Comparison of ENCODE assay signal across 1 cellular context in the genomic region with DNA sequence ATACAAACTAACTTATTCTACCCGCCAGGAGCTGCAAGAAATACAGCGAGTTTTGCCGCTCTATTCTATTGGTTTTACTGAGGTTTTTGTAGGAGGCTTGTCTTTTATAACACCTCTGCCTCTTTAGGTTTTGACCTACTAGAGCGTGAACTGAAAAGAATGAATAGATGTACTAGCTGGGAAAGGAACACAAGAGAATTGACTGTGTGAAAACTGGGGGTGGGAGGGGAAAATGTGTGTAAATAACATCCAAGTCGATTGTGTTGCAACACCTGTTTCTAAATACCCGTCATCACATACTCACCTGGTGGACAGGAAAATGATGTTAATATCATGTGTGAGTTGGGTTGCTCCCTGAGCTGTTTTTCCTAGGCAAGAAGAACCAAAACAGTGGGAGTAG.
TF ChIP-seq lines count a peak whose summit lies in the region.

No MANE protein-coding gene starts in this region.

TF ChIP-seq in GM12878, 131 proteins besides CTCF, POLR2A, EP300 and RAD21:
- TF ChIP-seq ZNF217 (IDR thresholded peaks at IDR 0.05) (no peak), POU2F2 (IDR thresholded peaks at IDR 0.05; ENCODE audit: borderline replicate concordance, low read depth, low read length) (no peak), ESRRA (IDR thresholded peaks at IDR 0.05; ENCODE audit: low read length) (no peak), SMARCA5 (IDR thresholded peaks at IDR 0.05) (no peak), JUNB (IDR thresholded peaks at IDR 0.05) (no peak), IKZF1 (conservative IDR thresholded peaks at IDR 0.05) (peak; percentile 45; the same call in 1 of the 2 replicates), PKNOX1 (IDR thresholded peaks at IDR 0.05) (no peak), ETV6 (conservative IDR thresholded peaks at IDR 0.05 in 1 of 2, IDR thresholded peaks at IDR 0.05 in 1 of 2; ENCODE audit: borderline replicate concordance in 1 of 2, low read depth in 1 of 2) (no peak), NR2F1 (conservative IDR thresholded peaks at IDR 0.05) (no peak), SIX5 (IDR thresholded peaks at IDR 0.05; ENCODE audit: low read depth, low read length, severe bottlenecking) (no peak), RFX5 (IDR thresholded peaks at IDR 0.05; ENCODE audit: low read depth, low read length) (no peak), EGR1 (IDR thresholded peaks at IDR 0.05; ENCODE audit: borderline replicate concordance in 1 of 2, low read depth in 2 of 2, low read length in 2 of 2) (no peak), SREBF2 (IDR thresholded peaks at IDR 0.05; ENCODE audit: low read length) (no peak), WRNIP1 (IDR thresholded peaks at IDR 0.05; ENCODE audit: borderline replicate concordance, low read depth, low read length) (no peak), E4F1 (IDR thresholded peaks at IDR 0.05; ENCODE audit: borderline replicate concordance, partially characterized antibody) (no peak), GABPA (IDR thresholded peaks at IDR 0.05; ENCODE audit: low read depth) (no peak), PAX5 (IDR thresholded peaks at IDR 0.05; ENCODE audit: borderline replicate concordance, low read depth, low read length) (no peak), CBFB (IDR thresholded peaks at IDR 0.05; ENCODE audit: low read depth) (no peak), HDGF (IDR thresholded peaks at IDR 0.05) (no peak), NFYA (IDR thresholded peaks at IDR 0.05; ENCODE audit: borderline replicate concordance, low read depth, low read length) (no peak), POLR2AphosphoS2 (IDR thresholded peaks at IDR 0.05; ENCODE audit: low read depth, low read length) (no peak), GATAD2B (conservative IDR thresholded peaks at IDR 0.05; ENCODE audit: low read depth) (no peak), IKZF2 (IDR thresholded peaks at IDR 0.05) (peak; percentile 57 to 63; a peak in 3 of 4 replicates), ATF7 (IDR thresholded peaks at IDR 0.05; ENCODE audit: low read depth) (peak; percentile 61), TAF1 (IDR thresholded peaks at IDR 0.05; ENCODE audit: borderline replicate concordance, low read depth, low read length) (no peak), NBN (IDR thresholded peaks at IDR 0.05) (peak; percentile 49; the same call in 1 of the 2 replicates), YBX1 (IDR thresholded peaks at IDR 0.05) (no peak), HDAC2 (IDR thresholded peaks at IDR 0.05) (no peak), ZBED1 (IDR thresholded peaks at IDR 0.05; ENCODE audit: borderline replicate concordance) (no peak), CBX3 (IDR thresholded peaks at IDR 0.05; ENCODE audit: borderline replicate concordance, low read depth) (no peak), ZNF622 (IDR thresholded peaks at IDR 0.05) (no peak), MEF2B (IDR thresholded peaks at IDR 0.05; ENCODE audit: partially characterized antibody, poor library complexity, severe bottlenecking) (peak; percentile 55), SUZ12 (IDR thresholded peaks at IDR 0.05; ENCODE audit: unreplicated experiment) (no peak), MTA2 (IDR thresholded peaks at IDR 0.05; ENCODE audit: low read depth) (peak; percentile 61; the same call in 1 of the 2 replicates), SP1 (IDR thresholded peaks at IDR 0.05; ENCODE audit: low read depth, low read length) (no peak)
- TF ChIP-seq, protein P1, sequence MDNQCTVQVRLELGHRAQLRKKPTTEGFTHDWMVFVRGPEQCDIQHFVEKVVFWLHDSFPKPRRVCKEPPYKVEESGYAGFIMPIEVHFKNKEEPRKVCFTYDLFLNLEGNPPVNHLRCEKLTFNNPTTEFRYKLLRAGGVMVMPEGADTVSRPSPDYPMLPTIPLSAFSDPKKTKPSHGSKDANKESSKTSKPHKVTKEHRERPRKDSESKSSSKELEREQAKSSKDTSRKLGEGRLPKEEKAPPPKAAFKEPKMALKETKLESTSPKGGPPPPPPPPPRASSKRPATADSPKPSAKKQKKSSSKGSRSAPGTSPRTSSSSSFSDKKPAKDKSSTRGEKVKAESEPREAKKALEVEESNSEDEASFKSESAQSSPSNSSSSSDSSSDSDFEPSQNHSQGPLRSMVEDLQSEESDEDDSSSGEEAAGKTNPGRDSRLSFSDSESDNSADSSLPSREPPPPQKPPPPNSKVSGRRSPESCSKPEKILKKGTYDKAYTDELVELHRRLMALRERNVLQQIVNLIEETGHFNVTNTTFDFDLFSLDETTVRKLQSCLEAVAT (IDR thresholded peaks at IDR 0.05): no peak
- TF ChIP-seq, protein P2, sequence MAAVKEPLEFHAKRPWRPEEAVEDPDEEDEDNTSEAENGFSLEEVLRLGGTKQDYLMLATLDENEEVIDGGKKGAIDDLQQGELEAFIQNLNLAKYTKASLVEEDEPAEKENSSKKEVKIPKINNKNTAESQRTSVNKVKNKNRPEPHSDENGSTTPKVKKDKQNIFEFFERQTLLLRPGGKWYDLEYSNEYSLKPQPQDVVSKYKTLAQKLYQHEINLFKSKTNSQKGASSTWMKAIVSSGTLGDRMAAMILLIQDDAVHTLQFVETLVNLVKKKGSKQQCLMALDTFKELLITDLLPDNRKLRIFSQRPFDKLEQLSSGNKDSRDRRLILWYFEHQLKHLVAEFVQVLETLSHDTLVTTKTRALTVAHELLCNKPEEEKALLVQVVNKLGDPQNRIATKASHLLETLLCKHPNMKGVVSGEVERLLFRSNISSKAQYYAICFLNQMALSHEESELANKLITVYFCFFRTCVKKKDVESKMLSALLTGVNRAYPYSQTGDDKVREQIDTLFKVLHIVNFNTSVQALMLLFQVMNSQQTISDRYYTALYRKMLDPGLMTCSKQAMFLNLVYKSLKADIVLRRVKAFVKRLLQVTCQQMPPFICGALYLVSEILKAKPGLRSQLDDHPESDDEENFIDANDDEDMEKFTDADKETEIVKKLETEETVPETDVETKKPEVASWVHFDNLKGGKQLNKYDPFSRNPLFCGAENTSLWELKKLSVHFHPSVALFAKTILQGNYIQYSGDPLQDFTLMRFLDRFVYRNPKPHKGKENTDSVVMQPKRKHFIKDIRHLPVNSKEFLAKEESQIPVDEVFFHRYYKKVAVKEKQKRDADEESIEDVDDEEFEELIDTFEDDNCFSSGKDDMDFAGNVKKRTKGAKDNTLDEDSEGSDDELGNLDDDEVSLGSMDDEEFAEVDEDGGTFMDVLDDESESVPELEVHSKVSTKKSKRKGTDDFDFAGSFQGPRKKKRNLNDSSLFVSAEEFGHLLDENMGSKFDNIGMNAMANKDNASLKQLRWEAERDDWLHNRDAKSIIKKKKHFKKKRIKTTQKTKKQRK (IDR thresholded peaks at IDR 0.05; ENCODE audit: low read depth, low read length): no peak
- TF ChIP-seq, protein P3, sequence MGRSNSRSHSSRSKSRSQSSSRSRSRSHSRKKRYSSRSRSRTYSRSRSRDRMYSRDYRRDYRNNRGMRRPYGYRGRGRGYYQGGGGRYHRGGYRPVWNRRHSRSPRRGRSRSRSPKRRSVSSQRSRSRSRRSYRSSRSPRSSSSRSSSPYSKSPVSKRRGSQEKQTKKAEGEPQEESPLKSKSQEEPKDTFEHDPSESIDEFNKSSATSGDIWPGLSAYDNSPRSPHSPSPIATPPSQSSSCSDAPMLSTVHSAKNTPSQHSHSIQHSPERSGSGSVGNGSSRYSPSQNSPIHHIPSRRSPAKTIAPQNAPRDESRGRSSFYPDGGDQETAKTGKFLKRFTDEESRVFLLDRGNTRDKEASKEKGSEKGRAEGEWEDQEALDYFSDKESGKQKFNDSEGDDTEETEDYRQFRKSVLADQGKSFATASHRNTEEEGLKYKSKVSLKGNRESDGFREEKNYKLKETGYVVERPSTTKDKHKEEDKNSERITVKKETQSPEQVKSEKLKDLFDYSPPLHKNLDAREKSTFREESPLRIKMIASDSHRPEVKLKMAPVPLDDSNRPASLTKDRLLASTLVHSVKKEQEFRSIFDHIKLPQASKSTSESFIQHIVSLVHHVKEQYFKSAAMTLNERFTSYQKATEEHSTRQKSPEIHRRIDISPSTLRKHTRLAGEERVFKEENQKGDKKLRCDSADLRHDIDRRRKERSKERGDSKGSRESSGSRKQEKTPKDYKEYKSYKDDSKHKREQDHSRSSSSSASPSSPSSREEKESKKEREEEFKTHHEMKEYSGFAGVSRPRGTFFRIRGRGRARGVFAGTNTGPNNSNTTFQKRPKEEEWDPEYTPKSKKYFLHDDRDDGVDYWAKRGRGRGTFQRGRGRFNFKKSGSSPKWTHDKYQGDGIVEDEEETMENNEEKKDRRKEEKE (IDR thresholded peaks at IDR 0.05): no peak
- TF ChIP-seq, protein P4, sequence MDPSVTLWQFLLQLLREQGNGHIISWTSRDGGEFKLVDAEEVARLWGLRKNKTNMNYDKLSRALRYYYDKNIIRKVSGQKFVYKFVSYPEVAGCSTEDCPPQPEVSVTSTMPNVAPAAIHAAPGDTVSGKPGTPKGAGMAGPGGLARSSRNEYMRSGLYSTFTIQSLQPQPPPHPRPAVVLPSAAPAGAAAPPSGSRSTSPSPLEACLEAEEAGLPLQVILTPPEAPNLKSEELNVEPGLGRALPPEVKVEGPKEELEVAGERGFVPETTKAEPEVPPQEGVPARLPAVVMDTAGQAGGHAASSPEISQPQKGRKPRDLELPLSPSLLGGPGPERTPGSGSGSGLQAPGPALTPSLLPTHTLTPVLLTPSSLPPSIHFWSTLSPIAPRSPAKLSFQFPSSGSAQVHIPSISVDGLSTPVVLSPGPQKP (IDR thresholded peaks at IDR 0.05; ENCODE audit: low read depth, low read length): no peak
- TF ChIP-seq, protein P5, sequence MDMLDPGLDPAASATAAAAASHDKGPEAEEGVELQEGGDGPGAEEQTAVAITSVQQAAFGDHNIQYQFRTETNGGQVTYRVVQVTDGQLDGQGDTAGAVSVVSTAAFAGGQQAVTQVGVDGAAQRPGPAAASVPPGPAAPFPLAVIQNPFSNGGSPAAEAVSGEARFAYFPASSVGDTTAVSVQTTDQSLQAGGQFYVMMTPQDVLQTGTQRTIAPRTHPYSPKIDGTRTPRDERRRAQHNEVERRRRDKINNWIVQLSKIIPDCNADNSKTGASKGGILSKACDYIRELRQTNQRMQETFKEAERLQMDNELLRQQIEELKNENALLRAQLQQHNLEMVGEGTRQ (IDR thresholded peaks at IDR 0.05; ENCODE audit: borderline replicate concordance, low read depth, low read length): no peak
- TF ChIP-seq, protein P6, sequence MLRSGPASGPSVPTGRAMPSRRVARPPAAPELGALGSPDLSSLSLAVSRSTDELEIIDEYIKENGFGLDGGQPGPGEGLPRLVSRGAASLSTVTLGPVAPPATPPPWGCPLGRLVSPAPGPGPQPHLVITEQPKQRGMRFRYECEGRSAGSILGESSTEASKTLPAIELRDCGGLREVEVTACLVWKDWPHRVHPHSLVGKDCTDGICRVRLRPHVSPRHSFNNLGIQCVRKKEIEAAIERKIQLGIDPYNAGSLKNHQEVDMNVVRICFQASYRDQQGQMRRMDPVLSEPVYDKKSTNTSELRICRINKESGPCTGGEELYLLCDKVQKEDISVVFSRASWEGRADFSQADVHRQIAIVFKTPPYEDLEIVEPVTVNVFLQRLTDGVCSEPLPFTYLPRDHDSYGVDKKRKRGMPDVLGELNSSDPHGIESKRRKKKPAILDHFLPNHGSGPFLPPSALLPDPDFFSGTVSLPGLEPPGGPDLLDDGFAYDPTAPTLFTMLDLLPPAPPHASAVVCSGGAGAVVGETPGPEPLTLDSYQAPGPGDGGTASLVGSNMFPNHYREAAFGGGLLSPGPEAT (IDR thresholded peaks at IDR 0.05; ENCODE audit: low read depth): peak; percentile 53; the same call in 1 of the 2 replicates
